In the genomic region with DNA sequence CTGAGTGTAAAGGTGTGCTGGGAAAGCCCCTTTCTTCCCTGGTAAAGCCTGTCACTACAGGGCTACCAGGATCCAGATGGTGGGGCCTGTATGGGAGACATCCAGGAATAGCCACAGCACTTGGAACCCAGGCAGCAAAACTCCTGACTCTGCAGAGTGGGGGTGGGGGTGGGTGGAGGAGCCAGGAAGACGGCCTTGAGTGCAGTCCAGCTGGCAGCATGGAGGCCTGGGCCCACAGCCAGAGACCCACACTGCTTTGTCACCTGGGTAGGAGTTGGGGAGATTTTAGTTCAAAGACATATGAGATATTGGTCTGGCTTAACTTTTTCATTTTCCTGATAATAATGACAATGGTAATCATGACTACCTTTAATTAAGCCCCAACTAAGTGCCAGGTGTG, we compare ENCODE assay signal across 1 cellular context.
TF ChIP-seq lines count a peak whose summit lies in the region.

No MANE protein-coding gene starts in this region.

TF ChIP-seq in SK-N-SH, 30 proteins besides CTCF, POLR2A, EP300 and RAD21:
- TF ChIP-seq NFIC (IDR thresholded peaks at IDR 0.05; ENCODE audit: borderline replicate concordance) = 0 out of 2 replicates have a peak, but pooled peaks have one; percentile 14
- no peak for TF ChIP-seq RFX5 (IDR thresholded peaks at IDR 0.05; ENCODE audit: low read length)
